ENCODE assay signal across 9 cellular contexts in genomic region chr15:66472176-66472999, GRCh38. TPM values are rescaled to one million over a fixed set of nuclear protein-coding genes. Genes with fewer than 3 reads are reported as not detected.
DNase-seq lines count a peak whose midpoint lies in the region; ATAC-seq, FAIRE-seq and TF ChIP-seq lines count a peak whose summit lies in the region.
"Had no signal": no experiment of that assay in that cellular context is flagged by ENCODE, and none has a peak within 500 bp of the region (broad histone marks: within the 10 kb centered on the region; RNA-seq: fewer than 3 reads in every experiment).

No MANE protein-coding gene starts in this region.

- no peak overlapping the region for H2AFZ ChIP-seq in HepG2 (ENCODE audit: low read length)

- no peak overlapping the region for H3K9ac ChIP-seq in HepG2 (ENCODE audit: insufficient read depth, low read depth, low read length)

- 89% methylated on average over 6 of the region's 8 CpGs for WGBS in HepG2 (ENCODE audit: low lambda C conversion rate)

- POLR2A ChIA-PET in HepG2 (lab: Yijun Ruan, JAX), result interaction anchor here (1.4 kb wide), 1 partner anchor 22 kb away, joined by 3 read pairs; no protein-coding TSS in a partner anchor

- TF ChIP-seq CTCF in right atrium auricular region (IDR thresholded peaks at IDR 0.05) (no peak), HepG2 (CRISPR knock-in tag; IDR thresholded peaks at IDR 0.05) (no peak)

- no peaks in the 10 kb centered on the region for H4K20me1 ChIP-seq in HepG2 (ENCODE audit: insufficient read depth, low read length)

- H3K4me1 ChIP-seq in right atrium auricular region (peaks cover 0 to 21% of the 10 kb centered on the region in 2 donors), HepG2 (ENCODE audit: insufficient read depth, low read length) (peaks cover 23% of the 10 kb centered on the region)

- no peak for FAIRE-seq in HepG2 (lab: Jason Lieb, UNC)
- FAIRE-seq: bronchial epithelial cell had no signal

- no peak overlapping the region for H3K4me3 ChIP-seq in right atrium auricular region
- H3K4me3 ChIP-seq in HepG2 (replicated peaks in 1 of 3; ENCODE audit: insufficient read depth in 1 of 3, low read depth in 2 of 3, low read length in 3 of 3), result no peak overlapping the region
- no peak overlapping the region for H3K4me3 ChIP-seq in MG63

- H3K27ac ChIP-seq in right atrium auricular region (peak overlapping the region in 1 of 2 donors; percentile 48), HepG2 (ENCODE audit: extremely low read length, insufficient read depth, low read length) (no peak overlapping the region)

- in situ Hi-C loops in HepG2 (cut with HindIII; ENCODE audit: extremely low pct_ligation_motif_present, low pct_unique_long_range_greater_than_20kb), result no loop called here

- TF ChIP-seq RAD21 in HepG2 (CRISPR knock-in tag; IDR thresholded peaks at IDR 0.05), result no peak

- H3K36me3 ChIP-seq in right atrium auricular region (no peaks in the 10 kb centered on the region), HepG2 (replicated peaks in 1 of 2; ENCODE audit: control insufficient read depth in 1 of 2, insufficient read depth in 2 of 2, low read length in 2 of 2) (peaks cover 1 to 6% of the 10 kb centered on the region in 2 experiments; a peak in 2 of 5 replicates), MG63 (peaks cover 13% of the 10 kb centered on the region)

- TF ChIP-seq POLR2A in HepG2 (IDR thresholded peaks at IDR 0.05; ENCODE audit: insufficient read depth in 1 of 2, low read depth in 2 of 2, low read length in 2 of 2), result no peak

- CTCF ChIA-PET in HepG2 (lab: Yijun Ruan, JAX; ENCODE audit: low intra/inter-chr PET ratio, low total read pairs), result no interaction called here

- TF ChIP-seq EP300 in HepG2 (IDR thresholded peaks at IDR 0.05; ENCODE audit: low read depth in 2 of 2, low read length in 2 of 2) (no peak), HepG2 (CRISPR knock-in tag; IDR thresholded peaks at IDR 0.05; ENCODE audit: borderline replicate concordance) (no peak)

- ATAC-seq in Right ventricle myocardium superior (ENCODE audit: poor library complexity) (peak; percentile 61), HG03280 (IDR thresholded peaks at IDR 0.05; ENCODE audit: unreplicated experiment) (peak; percentile 84), HepG2 (peak; percentile 67), HG03520 (IDR thresholded peaks at IDR 0.05; ENCODE audit: unreplicated experiment) (no peak)

- H3K9me3 ChIP-seq in right atrium auricular region (no peaks in the 10 kb centered on the region), HepG2 (ENCODE audit: low read length) (no peaks in the 10 kb centered on the region), MG63 (no peaks in the 10 kb centered on the region)

- H3K27me3 ChIP-seq in right atrium auricular region (no peaks in the 10 kb centered on the region), HepG2 (ENCODE audit: control insufficient read depth in 1 of 2, insufficient read depth in 2 of 2, low read length in 2 of 2) (no peaks in the 10 kb centered on the region), MG63 (no peaks in the 10 kb centered on the region)

- intact Hi-C loops in Right ventricle myocardium superior (cut with DNase I), result no loop called here
- intact Hi-C loops in HepG2 (cut with micrococcal nuclease; ENCODE audit: unreplicated experiment), result no loop called here

- DNase-seq in Right ventricle myocardium superior (no peak), right atrium auricular region (ENCODE audit: low spot score) (no peak), HepG2 (ENCODE audit: low spot score) (peak; percentile 35), NCI-H2171 treated with DMSO at 0.1 percent for 48 hours (lab: John Stamatoyannopoulos, UW) (no peak), MG63 (no peak)
- peak; percentile 41 for DNase-seq in activated T-cell treated with anti-CD3 and anti-CD28 coated beads, Interleukin-2, amount 50 U/mL, for 1 hour

- H3K79me2 ChIP-seq in HepG2 (ENCODE audit: insufficient read depth, low read length), result no peaks in the 10 kb centered on the region

- H3K4me2 ChIP-seq in HepG2 (ENCODE audit: low read depth, low read length), result no peak overlapping the region

- no TSS peak for BruUV-seq in HepG2 (replicated peaks; lab: Mats Ljungman, UMichigan)

RNA-seq across cellular contexts. Expression of gene SNAPC5, which starts 25.2 kb away (rescaled TPM):
- total RNA-seq in Right ventricle myocardium superior (39.6 TPM), right atrium auricular region (10 to 100 TPM; 27.6 to 35.3 TPM), HepG2 (2016; rRNA removed; fragmentation: Illumina TruSeq; extraction: Trizol) (36.2 and 49.3 TPM in 2 replicates)
- total RNA-seq in HepG2 (2016; cell fraction: cytosol; rRNA removed; fragmentation: Illumina TruSeq; extraction: Trizol; ENCODE audit: low read depth), result 30.3 and 42.4 TPM in 2 replicates
- 39.3 and 50.4 TPM in 2 replicates for total RNA-seq in HepG2 (2016; cell fraction: insoluble cytoplasmic fraction; rRNA removed; fragmentation: Illumina TruSeq; extraction: Trizol)
- total RNA-seq in HepG2 (2016; cell fraction: membrane; rRNA removed; fragmentation: Illumina TruSeq; extraction: Trizol), result 47.2 and 52.6 TPM in 2 replicates
- 21.5 and 24.4 TPM in 2 replicates for total RNA-seq in HepG2 (2016; cell fraction: nucleus; rRNA removed; fragmentation: Illumina TruSeq; extraction: Trizol)
- polyA plus RNA-seq in HepG2 (2011; rRNA removed), result 13.4 and 14.8 TPM in 2 replicates
- 18.1 and 19.5 TPM in 2 replicates for polyA plus RNA-seq in HepG2 (2011; cell fraction: cytosol; rRNA removed)
- 8.6 and 9.4 TPM in 2 replicates for polyA plus RNA-seq in HepG2 (2011; cell fraction: nucleus; rRNA removed)
- 20.4 and 21.1 TPM in 2 replicates for polyA plus RNA-seq in HepG2 (2012)
- 30.8 and 41.9 TPM in 2 replicates for polyA plus RNA-seq in HepG2 (2016; cell fraction: cytosol; fragmentation: Illumina TruSeq; extraction: Trizol; ENCODE audit: low read depth)
- 48.6 and 53.3 TPM in 2 replicates for polyA plus RNA-seq in HepG2 (2016; cell fraction: insoluble cytoplasmic fraction; fragmentation: Illumina TruSeq; extraction: Trizol; ENCODE audit: low read depth)
- 34.8 and 48.0 TPM in 2 replicates for polyA plus RNA-seq in HepG2 (2016; cell fraction: membrane; fragmentation: Illumina TruSeq; extraction: Trizol; ENCODE audit: low read depth)
- 30.6 TPM in 2 replicates for polyA plus RNA-seq in HepG2 (2016; cell fraction: nucleus; fragmentation: Illumina TruSeq; extraction: Trizol; ENCODE audit: insufficient read depth, low read depth)
- 3.6 and 18.9 TPM in 2 replicates for polyA minus RNA-seq in HepG2 (2011; rRNA and poly(A)+ RNA removed; ENCODE audit: low replicate concordance)
- polyA minus RNA-seq in HepG2 (2011; cell fraction: cytosol; rRNA and poly(A)+ RNA removed), result 5.8 and 8.1 TPM in 2 replicates
- polyA minus RNA-seq in HepG2 (2011; cell fraction: nucleus; rRNA and poly(A)+ RNA removed), result 11.3 and 17.2 TPM in 2 replicates
- 35.4 and 40.8 TPM in 2 replicates for total RNA-seq in MG63 (2014; rRNA removed; shearing (Covaris generic); ENCODE audit: low replicate concordance)

RNA-seq across cellular contexts. Expression of gene RPL4, which starts 32.3 kb away (rescaled TPM):
- total RNA-seq in Right ventricle myocardium superior (1,324 TPM), right atrium auricular region (1,000 to 10,000 TPM; 2,054 to 2,622 TPM), HepG2 (2016; rRNA removed; fragmentation: Illumina TruSeq; extraction: Trizol) (3,630 and 4,972 TPM in 2 replicates)
- 1,158 and 1,199 TPM in 2 replicates for total RNA-seq in HepG2 (2016; cell fraction: cytosol; rRNA removed; fragmentation: Illumina TruSeq; extraction: Trizol; ENCODE audit: low read depth)
- total RNA-seq in HepG2 (2016; cell fraction: insoluble cytoplasmic fraction; rRNA removed; fragmentation: Illumina TruSeq; extraction: Trizol), result 3,592 and 4,979 TPM in 2 replicates
- total RNA-seq in HepG2 (2016; cell fraction: membrane; rRNA removed; fragmentation: Illumina TruSeq; extraction: Trizol), result 7,983 and 8,792 TPM in 2 replicates
- total RNA-seq in HepG2 (2016; cell fraction: nucleus; rRNA removed; fragmentation: Illumina TruSeq; extraction: Trizol), result 1,360 and 1,490 TPM in 2 replicates
- 3,960 and 4,467 TPM in 2 replicates for polyA plus RNA-seq in HepG2 (2011; rRNA removed)
- polyA plus RNA-seq in HepG2 (2011; cell fraction: cytosol; rRNA removed), result 5,248 and 5,827 TPM in 2 replicates
- polyA plus RNA-seq in HepG2 (2011; cell fraction: nucleus; rRNA removed), result 1,317 and 1,448 TPM in 2 replicates
- 3,526 and 4,575 TPM in 2 replicates for polyA plus RNA-seq in HepG2 (2012)
- 4,015 and 4,840 TPM in 2 replicates for polyA plus RNA-seq in HepG2 (2016; cell fraction: cytosol; fragmentation: Illumina TruSeq; extraction: Trizol; ENCODE audit: low read depth)
- polyA plus RNA-seq in HepG2 (2016; cell fraction: insoluble cytoplasmic fraction; fragmentation: Illumina TruSeq; extraction: Trizol; ENCODE audit: low read depth), result 4,603 and 4,764 TPM in 2 replicates
- polyA plus RNA-seq in HepG2 (2016; cell fraction: membrane; fragmentation: Illumina TruSeq; extraction: Trizol; ENCODE audit: low read depth), result 7,818 and 8,825 TPM in 2 replicates
- polyA plus RNA-seq in HepG2 (2016; cell fraction: nucleus; fragmentation: Illumina TruSeq; extraction: Trizol; ENCODE audit: insufficient read depth, low read depth), result 2,081 and 2,237 TPM in 2 replicates
- 4,301 and 6,437 TPM in 2 replicates for polyA minus RNA-seq in HepG2 (2011; rRNA and poly(A)+ RNA removed; ENCODE audit: low replicate concordance)
- polyA minus RNA-seq in HepG2 (2011; cell fraction: cytosol; rRNA and poly(A)+ RNA removed), result 1,474 and 1,645 TPM in 2 replicates
- polyA minus RNA-seq in HepG2 (2011; cell fraction: nucleus; rRNA and poly(A)+ RNA removed), result 662 and 844 TPM in 2 replicates
- total RNA-seq in MG63 (2014; rRNA removed; shearing (Covaris generic); ENCODE audit: low replicate concordance), result 9,593 and 13,354 TPM in 2 replicates

RNA-seq across cellular contexts. Expression of gene ZWILCH, which starts 32.7 kb away (rescaled TPM):
- 2.5 TPM for total RNA-seq in Right ventricle myocardium superior
- total RNA-seq in right atrium auricular region, result under 1 TPM; 0.89 to 0.98 TPM
- total RNA-seq in HepG2 (2016; rRNA removed; fragmentation: Illumina TruSeq; extraction: Trizol), result 27.8 and 44.6 TPM in 2 replicates
- 21.2 and 22.9 TPM in 2 replicates for total RNA-seq in HepG2 (2016; cell fraction: cytosol; rRNA removed; fragmentation: Illumina TruSeq; extraction: Trizol; ENCODE audit: low read depth)
- 26.2 and 47.7 TPM in 2 replicates for total RNA-seq in HepG2 (2016; cell fraction: insoluble cytoplasmic fraction; rRNA removed; fragmentation: Illumina TruSeq; extraction: Trizol)
- total RNA-seq in HepG2 (2016; cell fraction: membrane; rRNA removed; fragmentation: Illumina TruSeq; extraction: Trizol), result 14.1 and 15.5 TPM in 2 replicates
- 19.8 and 20.1 TPM in 2 replicates for total RNA-seq in HepG2 (2016; cell fraction: nucleus; rRNA removed; fragmentation: Illumina TruSeq; extraction: Trizol)
- polyA plus RNA-seq in HepG2 (2011; rRNA removed), result 6.9 and 9.5 TPM in 2 replicates
- 2.9 and 4.0 TPM in 2 replicates for polyA plus RNA-seq in HepG2 (2011; cell fraction: cytosol; rRNA removed)
- 3.8 and 6.9 TPM in 2 replicates for polyA plus RNA-seq in HepG2 (2011; cell fraction: nucleus; rRNA removed)
- 5.2 and 10.2 TPM in 2 replicates for polyA plus RNA-seq in HepG2 (2012)
- 1.7 and 1.9 TPM in 2 replicates for polyA plus RNA-seq in HepG2 (2016; cell fraction: cytosol; fragmentation: Illumina TruSeq; extraction: Trizol; ENCODE audit: low read depth)
- 35.0 and 37.1 TPM in 2 replicates for polyA plus RNA-seq in HepG2 (2016; cell fraction: insoluble cytoplasmic fraction; fragmentation: Illumina TruSeq; extraction: Trizol; ENCODE audit: low read depth)
- polyA plus RNA-seq in HepG2 (2016; cell fraction: membrane; fragmentation: Illumina TruSeq; extraction: Trizol; ENCODE audit: low read depth), result 5.2 and 8.1 TPM in 2 replicates
- polyA plus RNA-seq in HepG2 (2016; cell fraction: nucleus; fragmentation: Illumina TruSeq; extraction: Trizol; ENCODE audit: insufficient read depth, low read depth), result 21.1 and 23.2 TPM in 2 replicates
- 11.7 and 60.8 TPM in 2 replicates for polyA minus RNA-seq in HepG2 (2011; rRNA and poly(A)+ RNA removed; ENCODE audit: low replicate concordance)
- polyA minus RNA-seq in HepG2 (2011; cell fraction: cytosol; rRNA and poly(A)+ RNA removed), result 5.7 and 6.9 TPM in 2 replicates
- 11.2 and 12.8 TPM in 2 replicates for polyA minus RNA-seq in HepG2 (2011; cell fraction: nucleus; rRNA and poly(A)+ RNA removed)
- total RNA-seq in MG63 (2014; rRNA removed; shearing (Covaris generic); ENCODE audit: low replicate concordance), result 36.4 and 59.1 TPM in 2 replicates

Comparison
In these comparisons a context has a peak if more than half of its experiments do, and no peak if none do; other contexts are left out.
1. DNase-seq: peak in activated T-cell treated with anti-CD3 and anti-CD28 coated beads, Interleukin-2, amount 50 U/mL, for 1 hour (single experiment) and HepG2 (single experiment); none in Right ventricle myocardium superior (single experiment), right atrium auricular region (single experiment), NCI-H2171 treated with DMSO at 0.1 percent for 48 hours (single experiment) and MG63 (single experiment).